Comparison of ENCODE assay signal across 2 cellular contexts in genomic region chr12:26044592-26044991, GRCh38.
TF ChIP-seq lines count a peak whose summit lies in the region.

No MANE protein-coding gene starts in this region.

TF ChIP-seq in SK-N-SH, 30 proteins besides CTCF, POLR2A, EP300 and RAD21:
- TF ChIP-seq MXI1 (IDR thresholded peaks at IDR 0.05; ENCODE audit: low read depth, low read length): no peak
- TF ChIP-seq GABPA (IDR thresholded peaks at IDR 0.05; ENCODE audit: low read depth): no peak
- no peak for TF ChIP-seq FOXM1 (IDR thresholded peaks at IDR 0.05; ENCODE audit: low read depth)

TF ChIP-seq in SK-N-SH treated with all-trans-retinoic acid at 6 μM for 48 hours, 23 proteins besides CTCF, POLR2A, EP300 and RAD21:
- TF ChIP-seq PPARA (CRISPR knock-in tag; IDR thresholded peaks at IDR 0.05; ENCODE audit: borderline replicate concordance) (no peak), ZNF70 (CRISPR knock-in tag; IDR thresholded peaks at IDR 0.05) (no peak), ZNF8 (CRISPR knock-in tag; IDR thresholded peaks at IDR 0.05) (no peak), OSR1 (CRISPR knock-in tag; IDR thresholded peaks at IDR 0.05) (no peak), CSRNP3 (CRISPR knock-in tag; IDR thresholded peaks at IDR 0.05) (no peak), TCF4 (CRISPR knock-in tag; IDR thresholded peaks at IDR 0.05; ENCODE audit: borderline replicate concordance) (no peak), CSDC2 (CRISPR knock-in tag; IDR thresholded peaks at IDR 0.05) (no peak), BACH2 (CRISPR knock-in tag; IDR thresholded peaks at IDR 0.05; ENCODE audit: borderline replicate concordance) (no peak), ZNF565 (CRISPR knock-in tag; conservative IDR thresholded peaks at IDR 0.05; ENCODE audit: low read depth) (no peak), TOX (CRISPR knock-in tag; IDR thresholded peaks at IDR 0.05; ENCODE audit: borderline replicate concordance) (no peak), CREB5 (CRISPR knock-in tag; IDR thresholded peaks at IDR 0.05; ENCODE audit: low read depth) (no peak), ESRRG (CRISPR knock-in tag; IDR thresholded peaks at IDR 0.05) (no peak), POU6F1 (CRISPR knock-in tag; IDR thresholded peaks at IDR 0.05; ENCODE audit: borderline replicate concordance, low read depth) (no peak), ISL1 (CRISPR knock-in tag; IDR thresholded peaks at IDR 0.05) (no peak), TSHZ2 (CRISPR knock-in tag; IDR thresholded peaks at IDR 0.05) (no peak)
